Comparison of ENCODE assay signal across 8 cellular contexts in genomic region chr21:42654179-42654912, GRCh38.
DNase-seq lines count a peak whose midpoint lies in the region; ATAC-seq lines count a peak whose summit lies in the region.

No MANE protein-coding gene starts in this region.

- H3K36me3 ChIP-seq in muscle layer of colon (ENCODE audit: insufficient read depth, low read length) = no peaks in the 10 kb centered on the region

- peak; percentile 22 for DNase-seq in activated gamma-delta T cell treated with Interleukin-2 at 50 U/mL for 16 hours
- DNase-seq in activated gamma-delta T cell (lab: John Stamatoyannopoulos, UW) = no peak
- peak; percentile 73 for DNase-seq in NCI-H748 (lab: John Stamatoyannopoulos, UW; ENCODE audit: unreplicated experiment)
- peak; percentile 14 for DNase-seq in central memory CD4-positive, alpha-beta T cell
- DNase-seq in NCI-H187 (lab: John Stamatoyannopoulos, UW) = no peak

- H3K27me3 ChIP-seq in muscle layer of colon (ENCODE audit: control insufficient read depth in 1 of 2, insufficient read depth in 2 of 2, low read length in 2 of 2) = no peaks in the 10 kb centered on the region

- ATAC-seq in GM18517 (IDR thresholded peaks at IDR 0.05; ENCODE audit: unreplicated experiment) (no peak), GM21786 (IDR thresholded peaks at IDR 0.05; ENCODE audit: unreplicated experiment) (no peak)

- peak overlapping the region; percentile 62 for H3K27ac ChIP-seq in muscle layer of colon (ENCODE audit: low read depth, low read length)

- peak overlapping the region; percentile 75 for H3K9ac ChIP-seq in muscle layer of colon (ENCODE audit: low read length)

- no peaks in the 10 kb centered on the region for H3K9me3 ChIP-seq in muscle layer of colon (ENCODE audit: low read length)

- peak overlapping the region; percentile 84 to 85 for H3K4me3 ChIP-seq in muscle layer of colon (ENCODE audit: low read depth in 1 of 2, low read length in 2 of 2)

- peaks cover 54% of the 10 kb centered on the region for H3K4me1 ChIP-seq in muscle layer of colon (ENCODE audit: insufficient read depth, low read length)

Comparison
In these comparisons a context has a peak if more than half of its experiments do, and no peak if none do; other contexts are left out.
1. DNase-seq: peak in activated gamma-delta T cell treated with Interleukin-2 at 50 U/mL for 16 hours (single experiment), NCI-H748 (single experiment) and central memory CD4-positive, alpha-beta T cell (single experiment); none in activated gamma-delta T cell (single experiment) and NCI-H187 (0 of 2).